15 cellular contexts compared by ENCODE assay signal in the genomic region with DNA sequence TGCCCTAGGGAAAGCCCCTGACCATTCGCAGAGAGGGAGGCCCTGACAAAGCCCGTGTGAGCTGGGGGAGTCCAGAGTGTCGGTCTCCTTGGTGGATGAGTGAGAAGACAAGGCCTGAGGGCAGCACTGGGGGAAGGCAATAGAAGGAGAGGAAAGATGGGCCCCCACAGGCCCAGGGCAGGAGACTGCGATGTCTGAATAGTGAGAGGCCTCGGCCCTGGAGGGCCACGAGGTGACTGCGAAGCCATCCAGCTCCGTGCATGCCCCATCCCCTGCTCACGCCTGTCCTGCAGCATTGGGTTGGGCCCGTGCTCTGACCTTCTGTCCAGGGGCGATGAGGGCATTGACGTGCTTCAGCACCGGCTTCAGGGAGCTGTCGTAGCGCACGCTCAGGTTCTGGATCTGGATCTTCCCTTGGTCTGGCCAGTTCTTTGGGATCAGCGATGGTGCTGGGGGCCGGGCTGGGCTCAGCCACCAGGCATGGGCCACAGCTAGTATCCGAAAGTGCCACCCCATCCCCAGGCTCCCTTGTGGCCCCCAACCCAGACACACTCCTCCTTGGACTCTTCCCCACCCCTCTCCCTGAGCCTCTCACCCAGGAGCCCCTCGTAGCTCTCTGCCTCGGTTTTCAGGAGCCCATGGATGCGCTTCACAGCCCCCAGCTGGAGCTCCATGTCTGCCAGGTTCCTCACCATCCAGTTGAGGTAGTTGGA. TPM values are rescaled to one million over a fixed set of nuclear protein-coding genes. Genes with fewer than 3 reads are reported as not detected.
DNase-seq lines count a peak whose midpoint lies in the region; ATAC-seq and TF ChIP-seq lines count a peak whose summit lies in the region.
"Had no signal": no experiment of that assay in that cellular context is flagged by ENCODE, and none has a peak within 500 bp of the region (broad histone marks: within the 10 kb centered on the region; RNA-seq: fewer than 3 reads in every experiment).

No MANE protein-coding gene starts in this region.

- H3K9me3 Mint-ChIP-seq in activated CD4-positive, alpha-beta T cell treated with anti-CD3 and anti-CD28 coated beads, Interleukin-2, amount 10 ng/mL, durations not matched to agents 7 days and 5 days: no peaks in the 10 kb centered on the region
- no peaks in the 10 kb centered on the region for H3K9me3 Mint-ChIP-seq in neural crest cell
- peaks cover 3% of the 10 kb centered on the region for H3K9me3 Mint-ChIP-seq in stimulated activated memory B cell treated with anti-CD40 and anti-IgM and Interleukin-4, amounts not matched to agents 10 μg/mL and 1 μg/mL and 100 μg/mL, for 72 hours

- H3K4me3 Mint-ChIP-seq in activated CD4-positive, alpha-beta T cell treated with anti-CD3 and anti-CD28 coated beads, Interleukin-2, amount 10 ng/mL, durations not matched to agents 7 days and 5 days: no peak overlapping the region
- no peak overlapping the region for H3K4me3 Mint-ChIP-seq in neural crest cell
- H3K4me3 Mint-ChIP-seq in stimulated activated memory B cell treated with anti-CD40 and anti-IgM and Interleukin-4, amounts not matched to agents 10 μg/mL and 1 μg/mL and 100 μg/mL, for 72 hours: no peak overlapping the region
- H3K4me3 Mint-ChIP-seq: CD4-positive, CD25-positive, alpha-beta regulatory T cell had no signal

- no peak for TF ChIP-seq CTCF in neural crest cell (conservative IDR thresholded peaks at IDR 0.05)

- no peak for DNase-seq in activated CD4-positive, alpha-beta T cell treated with anti-CD3 and anti-CD28 coated beads, Interleukin-2, amount 10 ng/mL, durations not matched to agents 7 days and 5 days
- DNase-seq in activated CD4-positive, alpha-beta T cell treated with anti-CD3 and anti-CD28 coated beads, Interleukin-2, amount 50 U/mL, for 4 hours: no peak
- DNase-seq in H7 (peak; percentile 43), neural crest cell (ENCODE audit: low read depth, low spot score) (no peak), pons (ENCODE audit: low spot score) (no peak)
- DNase-seq in stimulated activated CD4-positive, alpha-beta T cell treated with anti-CD3 and anti-CD28 coated beads, Interleukin-4, amount 100 ng/mL, for 1 hour: no peak
- DNase-seq: ACHN; CD4-positive, CD25-positive, alpha-beta regulatory T cell; GOT3 had no signal

- no peaks in the 10 kb centered on the region for H3K36me3 Mint-ChIP-seq in activated CD4-positive, alpha-beta T cell treated with anti-CD3 and anti-CD28 coated beads, Interleukin-2, amount 10 ng/mL, durations not matched to agents 7 days and 5 days (ENCODE audit: low read depth)
- no peaks in the 10 kb centered on the region for H3K36me3 Mint-ChIP-seq in neural crest cell (ENCODE audit: low read depth)
- H3K36me3 Mint-ChIP-seq in stimulated activated memory B cell treated with anti-CD40 and anti-IgM and Interleukin-4, amounts not matched to agents 10 μg/mL and 1 μg/mL and 100 μg/mL, for 72 hours: no peaks in the 10 kb centered on the region
- H3K36me3 Mint-ChIP-seq: CD4-positive, CD25-positive, alpha-beta regulatory T cell had no signal

- no peaks in the 10 kb centered on the region for H3K4me1 Mint-ChIP-seq in activated CD4-positive, alpha-beta T cell treated with anti-CD3 and anti-CD28 coated beads, Interleukin-2, amount 10 ng/mL, durations not matched to agents 7 days and 5 days
- H3K4me1 Mint-ChIP-seq in neural crest cell: no peaks in the 10 kb centered on the region
- peaks cover 28% of the 10 kb centered on the region for H3K4me1 Mint-ChIP-seq in stimulated activated memory B cell treated with anti-CD40 and anti-IgM and Interleukin-4, amounts not matched to agents 10 μg/mL and 1 μg/mL and 100 μg/mL, for 72 hours
- H3K4me1 Mint-ChIP-seq: CD4-positive, CD25-positive, alpha-beta regulatory T cell had no signal

- no peak for ATAC-seq in stimulated activated memory B cell treated with anti-CD40 and anti-IgM and Interleukin-4, amounts not matched to agents 10 μg/mL and 1 μg/mL and 100 μg/mL, for 72 hours
- no peak for ATAC-seq in GM21381 (IDR thresholded peaks at IDR 0.05; ENCODE audit: unreplicated experiment)
- ATAC-seq: HepG2 had no signal

- peak overlapping the region; percentile 43 for H3K27ac Mint-ChIP-seq in activated CD4-positive, alpha-beta T cell treated with anti-CD3 and anti-CD28 coated beads, Interleukin-2, amount 10 ng/mL, durations not matched to agents 7 days and 5 days
- peak overlapping the region; percentile 67 for H3K27ac Mint-ChIP-seq in neural crest cell (ENCODE audit: unreplicated experiment)
- peak overlapping the region; percentile 91 for H3K27ac Mint-ChIP-seq in stimulated activated memory B cell treated with anti-CD40 and anti-IgM and Interleukin-4, amounts not matched to agents 10 μg/mL and 1 μg/mL and 100 μg/mL, for 72 hours
- H3K27ac Mint-ChIP-seq: CD4-positive, CD25-positive, alpha-beta regulatory T cell had no signal

- peaks cover 3% of the 10 kb centered on the region for H3K27me3 Mint-ChIP-seq in activated CD4-positive, alpha-beta T cell treated with anti-CD3 and anti-CD28 coated beads, Interleukin-2, amount 10 ng/mL, durations not matched to agents 7 days and 5 days
- no peaks in the 10 kb centered on the region for H3K27me3 Mint-ChIP-seq in neural crest cell (ENCODE audit: low read depth)
- H3K27me3 Mint-ChIP-seq in stimulated activated memory B cell treated with anti-CD40 and anti-IgM and Interleukin-4, amounts not matched to agents 10 μg/mL and 1 μg/mL and 100 μg/mL, for 72 hours: no peaks in the 10 kb centered on the region
- H3K27me3 Mint-ChIP-seq: CD4-positive, CD25-positive, alpha-beta regulatory T cell had no signal

- no peaks in the 10 kb centered on the region for H3K27me3 ChIP-seq in H7 (ENCODE audit: control insufficient read depth, insufficient read depth, low read length)
- H3K27me3 ChIP-seq: BLaER1 treated with 17β-estradiol and CSF1 and Interleukin-3, amounts not matched to agents 10 nM and 100 nM had no signal

- H3K36me3 ChIP-seq in H7 (replicated peaks; ENCODE audit: control insufficient read depth, insufficient read depth, low read length): no peaks in the 10 kb centered on the region
- H3K36me3 ChIP-seq: BLaER1 treated with 17β-estradiol and CSF1 and Interleukin-3, amounts not matched to agents 10 nM and 100 nM; HAP-1 had no signal

- POLR2A ChIA-PET in activated CD4-positive, alpha-beta T cell treated with anti-CD3 and anti-CD28 coated beads, Interleukin-2, amount 10 ng/mL, durations not matched to agents 7 days and 5 days (lab: Charles Lee): no interaction called here

- H3K4me3 ChIP-seq in H7 (ENCODE audit: insufficient read depth, low read depth, low read length): no peak overlapping the region
- H3K4me3 ChIP-seq: BLaER1 treated with 17β-estradiol and CSF1 and Interleukin-3, amounts not matched to agents 10 nM and 100 nM; HAP-1 had no signal

- CTCF ChIA-PET in activated CD4-positive, alpha-beta T cell treated with anti-CD3 and anti-CD28 coated beads, Interleukin-2, amount 10 ng/mL, durations not matched to agents 7 days and 5 days (lab: Charles Lee): interaction anchor here (1.1 kb wide), 1 partner anchor 456 kb away, joined by 3 read pairs; no protein-coding TSS in a partner anchor

RNA-seq across cellular contexts. Expression of gene KCNJ11, which starts 8.3 kb away (rescaled TPM):
- 1 to 10 TPM in 1 of 2 experiments, under 1 TPM in 1; 0.64 to 1.2 TPM for total RNA-seq in activated CD4-positive, alpha-beta T cell treated with anti-CD3 and anti-CD28 coated beads, Interleukin-2, amount 10 ng/mL, durations not matched to agents 7 days and 5 days
- 2.1 and 4.3 TPM in 2 replicates for total RNA-seq in H7 (2014; rRNA removed; shearing (Covaris generic))
- 2.3 TPM in 2 replicates for total RNA-seq in neural crest cell
- total RNA-seq: CD4-positive, CD25-positive, alpha-beta regulatory T cell; Daoy had no signal

RNA-seq across cellular contexts. Expression of gene NCR3LG1, which starts 45.2 kb away (rescaled TPM):
- total RNA-seq in activated CD4-positive, alpha-beta T cell treated with anti-CD3 and anti-CD28 coated beads, Interleukin-2, amount 10 ng/mL, durations not matched to agents 7 days and 5 days: under 1 TPM; 0.30 to 0.42 TPM
- 0.03 and 0.33 TPM in 2 replicates for total RNA-seq in H7 (2014; rRNA removed; shearing (Covaris generic))
- total RNA-seq in neural crest cell: 18.8 and 20.9 TPM in 2 replicates

Comparison
In these comparisons a context has a peak if more than half of its experiments do, and no peak if none do; other contexts are left out.
1. RNA of gene NCR3LG1, which starts 45.2 kb away (total RNA-seq): 18.8 to 20.9 TPM in neural crest cell; 0.30 to 0.42 TPM in activated CD4-positive, alpha-beta T cell treated with anti-CD3 and anti-CD28 coated beads, Interleukin-2, amount 10 ng/mL, durations not matched to agents 7 days and 5 days and 0.03 to 0.33 TPM in H7; every median in the first group is over 10 times any median in the second.
2. Peak in every context shown above with its lines, with median percentiles within 50 percentile points of each other: H3K27ac Mint-ChIP-seq.